Comparison of ENCODE assay signal across 8 cellular contexts in genomic region chr13:44759723-44760360, GRCh38.
DNase-seq lines count a peak whose midpoint lies in the region; ATAC-seq, FAIRE-seq and TF ChIP-seq lines count a peak whose summit lies in the region.

No MANE protein-coding gene starts in this region.

- TF ChIP-seq POLR2A in stomach (IDR thresholded peaks at IDR 0.05), result no peak

- in situ Hi-C loops in HAP-1 (cut with MboI; ENCODE audit: low sequenced_read_pairs), result no loop called here

- intact Hi-C loops in PC-3 (cut with micrococcal nuclease), result loop anchor here (1.0 to 5.0 kb wide), 4 partner anchors 40 to 183 kb away; partner anchors contain the start of gene TSC22D1
- intact Hi-C loops in stomach (cut with DNase I; ENCODE audit: low total_unique reads), result no loop called here

- H3K9me2 ChIP-seq in PC-3 (replicated peaks; ENCODE audit: low read length), result no peaks in the 10 kb centered on the region

- H3K4me3 ChIP-seq in PC-3 (ENCODE audit: low read length), result peak overlapping the region; percentile 32; the same call in 1 of the 2 replicates
- H3K4me3 ChIP-seq in stomach, result no peak overlapping the region
- H3K4me3 ChIP-seq in HAP-1, result no peak overlapping the region
- H3K4me3 ChIP-seq in small intestine (ENCODE audit: low read depth in 1 of 2, low read length in 2 of 2), result no peak overlapping the region

- CTCF ChIA-PET in PC-3 (lab: Charles Lee), result interaction anchor here (0.6 to 1.0 kb wide), 2 partner anchors 137 to 186 kb away, joined by 3 to 4 read pairs; no protein-coding TSS in a partner anchor

- no peaks in the 10 kb centered on the region for H3K9me3 ChIP-seq in PC-3 (ENCODE audit: low read length)
- no peaks in the 10 kb centered on the region for H3K9me3 ChIP-seq in stomach
- no peaks in the 10 kb centered on the region for H3K9me3 ChIP-seq in HAP-1
- no peaks in the 10 kb centered on the region for H3K9me3 ChIP-seq in small intestine (ENCODE audit: control insufficient read depth, low read depth)

- peaks cover 11% of the 10 kb centered on the region for H3F3A ChIP-seq in PC-3 (ENCODE audit: low read length, unreplicated experiment)

- H3K27ac ChIP-seq in PC-3 (ENCODE audit: low read length) (peak overlapping the region; percentile 94), stomach (peak overlapping the region; percentile 83 to 93 (median 87)), small intestine (ENCODE audit: low read depth in 1 of 2, low read length in 1 of 2) (no peak overlapping the region)

- TF ChIP-seq CTCF in PC-3 (conservative IDR thresholded peaks at IDR 0.05; ENCODE audit: low read depth, low read length) (no peak), stomach (IDR thresholded peaks at IDR 0.05) (no peak)

- H3K27me3 ChIP-seq in PC-3 (ENCODE audit: low read length), result no peaks in the 10 kb centered on the region
- no peaks in the 10 kb centered on the region for H3K27me3 ChIP-seq in stomach
- H3K27me3 ChIP-seq in HAP-1 (ENCODE audit: low read depth), result no peaks in the 10 kb centered on the region
- no peaks in the 10 kb centered on the region for H3K27me3 ChIP-seq in small intestine (ENCODE audit: control insufficient read depth in 2 of 2, insufficient read depth in 2 of 2, low read length in 2 of 2)

- H4K20me1 ChIP-seq in PC-3 (ENCODE audit: low read length), result no peaks in the 10 kb centered on the region

- 19 to 30% (median 28%) methylated on average over 4 of the region's 4 CpGs for WGBS in stomach, 5 donors
- WGBS in small intestine, 3 donors, result 25 to 50% (median 29%) methylated on average over 4 of the region's 4 CpGs

- FAIRE-seq in small intestine (lab: Jason Lieb, UNC), result no peak

- peak overlapping the region; percentile 44 for H2AFZ ChIP-seq in PC-3 (ENCODE audit: low read length)

- DNase-seq in NCI-H1092 treated with DMSO at 0.1 percent for 48 hours (lab: John Stamatoyannopoulos, UW) (peak; percentile 96), PC-3 (peak; percentile 51), iPS-NIHi11 (ENCODE audit: low spot score) (peak; percentile 39), stomach (peak; percentile 84), HAP-1 (ENCODE audit: low spot score in 2 of 2) (no peak), small intestine (no peak)

- H3K9ac ChIP-seq in PC-3 (ENCODE audit: low read length), result peak overlapping the region; percentile 59

- H3K79me2 ChIP-seq in PC-3 (ENCODE audit: low read length), result no peaks in the 10 kb centered on the region

- ATAC-seq in PC-3 (peak; percentile 17; the same call in 1 of the 2 replicates), GM18502 (IDR thresholded peaks at IDR 0.05; ENCODE audit: poor library complexity, unreplicated experiment) (no peak), GM19023 (IDR thresholded peaks at IDR 0.05; ENCODE audit: unreplicated experiment) (no peak)

- peak overlapping the region; percentile 75 for H3K4me2 ChIP-seq in PC-3 (ENCODE audit: low read length)

- BruUV-seq in PC-3 (replicated peaks; lab: Mats Ljungman, UMichigan), result no TSS peak

- H3K4me1 ChIP-seq in PC-3 (ENCODE audit: insufficient read depth, low read length) (peaks cover 45% of the 10 kb centered on the region), stomach (peaks cover 40 to 85% (median 65%) of the 10 kb centered on the region in 4 donors), HAP-1 (no peaks in the 10 kb centered on the region), small intestine (ENCODE audit: control insufficient read depth in 2 of 2, insufficient read depth in 1 of 2, low read depth in 1 of 2, low read length in 1 of 2) (peaks cover 13 to 21% of the 10 kb centered on the region in 2 donors)

- no peaks in the 10 kb centered on the region for H3K36me3 ChIP-seq in PC-3 (ENCODE audit: low read depth, low read length)
- H3K36me3 ChIP-seq in stomach, result no peaks in the 10 kb centered on the region
- no peaks in the 10 kb centered on the region for H3K36me3 ChIP-seq in HAP-1 (replicated peaks)
- H3K36me3 ChIP-seq in small intestine (ENCODE audit: control insufficient read depth in 2 of 2, insufficient read depth in 2 of 2, low read length in 2 of 2), result no peaks in the 10 kb centered on the region

- POLR2A ChIA-PET in PC-3 (lab: Charles Lee; ENCODE audit: unreplicated experiment), result interaction anchor here (0.7 kb wide), 2 partner anchors 45 to 57 kb away, joined by 4 to 6 read pairs; no protein-coding TSS in a partner anchor

- no peak for TF ChIP-seq EP300 in stomach (IDR thresholded peaks at IDR 0.05)

Comparison
In these comparisons a context has a peak if more than half of its experiments do, and no peak if none do; other contexts are left out.
1. DNase-seq: peak in NCI-H1092 treated with DMSO at 0.1 percent for 48 hours (single experiment), PC-3 (single experiment), iPS-NIHi11 (single experiment) and stomach (single experiment); none in HAP-1 (0 of 2) and small intestine (single experiment).
2. H3K27ac ChIP-seq: peak in PC-3 (single experiment) and stomach (5 of 5); none in small intestine (0 of 2).